ENCODE assay signal across 8 cellular contexts in genomic region chr20:15236812-15237211, GRCh38.
DNase-seq lines count a peak whose midpoint lies in the region; ATAC-seq and TF ChIP-seq lines count a peak whose summit lies in the region.

No MANE protein-coding gene starts in this region.

- TF ChIP-seq CTCF in SK-N-SH (IDR thresholded peaks at IDR 0.05) (peak; percentile 65), coronary artery (IDR thresholded peaks at IDR 0.05) (no peak)

- WGBS in SK-N-SH (ENCODE audit: low lambda C conversion rate): 62% methylated on average over 1 of the region's 1 CpG

- CTCF ChIA-PET in SK-N-SH (lab: Yijun Ruan, JAX): interaction anchor here (0.6 to 2.0 kb wide), 8 partner anchors 11 to 1038 kb away, joined by 3 to 4 read pairs (median 3); partner anchors contain the start of gene FLRT3

- no peaks in the 10 kb centered on the region for H3K27me3 ChIP-seq in SK-N-SH (ENCODE audit: insufficient read depth)

- ATAC-seq in GM19397 (IDR thresholded peaks at IDR 0.05; ENCODE audit: unreplicated experiment): peak; percentile 66

- peak; percentile 16 for DNase-seq in DMS53 treated with DMSO at 0.1 percent for 48 hours (lab: John Stamatoyannopoulos, UW; ENCODE audit: unreplicated experiment)
- DNase-seq in HS-5 (ENCODE audit: low read depth): peak; percentile 20
- peak; percentile 35 for DNase-seq in SK-N-SH
- peak; percentile 74 for DNase-seq in islet precursor cell
- DNase-seq in epidermal melanocyte (ENCODE audit: insufficient read length, low spot score): no peak
- no peak for DNase-seq in activated naive CD4-positive, alpha-beta T cell (lab: John Stamatoyannopoulos, UW)
- DNase-seq in coronary artery (ENCODE audit: low spot score): no peak

- H4K20me1 ChIP-seq in SK-N-SH (ENCODE audit: insufficient read depth): no peaks in the 10 kb centered on the region

- peak; percentile 71 for TF ChIP-seq RAD21 in SK-N-SH (IDR thresholded peaks at IDR 0.05; ENCODE audit: low read length)

- no peak overlapping the region for H2AFZ ChIP-seq in SK-N-SH (ENCODE audit: low read depth)

- H3K27ac ChIP-seq in SK-N-SH (ENCODE audit: low read depth in 2 of 2, low read length in 1 of 2): no peak overlapping the region
- no peak overlapping the region for H3K27ac ChIP-seq in coronary artery

- no peaks in the 10 kb centered on the region; a peak in 1 of 4 replicates for H3K4me1 ChIP-seq in SK-N-SH (ENCODE audit: control insufficient read depth in 1 of 2, insufficient read depth in 2 of 2, low read depth in 1 of 2, low read length in 1 of 2)

- no peaks in the 10 kb centered on the region for H3F3A ChIP-seq in SK-N-SH (replicated peaks; ENCODE audit: insufficient read depth)

- H3K4me2 ChIP-seq in SK-N-SH: no peak overlapping the region

- H3K9ac ChIP-seq in SK-N-SH: no peak overlapping the region

- no peaks in the 10 kb centered on the region for H3K9me2 ChIP-seq in SK-N-SH

- no peak for TF ChIP-seq EP300 in SK-N-SH (IDR thresholded peaks at IDR 0.05; ENCODE audit: borderline replicate concordance in 1 of 2, low read depth in 1 of 2, low read length in 1 of 2)

- H3K79me2 ChIP-seq in SK-N-SH (ENCODE audit: insufficient read depth): no peaks in the 10 kb centered on the region

- POLR2A ChIA-PET in SK-N-SH (lab: Yijun Ruan, JAX): no interaction called here

- H3K9me3 ChIP-seq in SK-N-SH: no peaks in the 10 kb centered on the region

- H3K36me3 ChIP-seq in SK-N-SH (replicated peaks in 1 of 2; ENCODE audit: control insufficient read depth in 1 of 2, insufficient read depth in 2 of 2, low read length in 1 of 2): no peaks in the 10 kb centered on the region

- H3K4me3 ChIP-seq in SK-N-SH (ENCODE audit: low read depth in 2 of 2, low read length in 1 of 2) (no peak overlapping the region), coronary artery (no peak overlapping the region)

TF ChIP-seq in SK-N-SH, 30 proteins besides CTCF, POLR2A, EP300 and RAD21:
- TF ChIP-seq REST (IDR thresholded peaks at IDR 0.05; ENCODE audit: low read depth, low read length) (no peak), NRF1 (IDR thresholded peaks at IDR 0.05; ENCODE audit: low read depth, low read length) (no peak), SMC3 (IDR thresholded peaks at IDR 0.05; ENCODE audit: low read depth, low read length) (peak; percentile 61), EZH2phosphoT487 (IDR thresholded peaks at IDR 0.05; ENCODE audit: borderline replicate concordance, low read depth) (no peak), RCOR1 (IDR thresholded peaks at IDR 0.05; ENCODE audit: low read length) (no peak), JUND (IDR thresholded peaks at IDR 0.05) (no peak)
TF ChIP-seq in SK-N-SH: peak in this region for 1.

Comparison
In these comparisons a context has a peak if more than half of its experiments do, and no peak if none do; other contexts are left out.
1. DNase-seq: peak in DMS53 treated with DMSO at 0.1 percent for 48 hours (single experiment), HS-5 (single experiment), SK-N-SH (single experiment) and islet precursor cell (single experiment); none in epidermal melanocyte (single experiment), activated naive CD4-positive, alpha-beta T cell (0 of 4) and coronary artery (single experiment).